In the genomic region with DNA sequence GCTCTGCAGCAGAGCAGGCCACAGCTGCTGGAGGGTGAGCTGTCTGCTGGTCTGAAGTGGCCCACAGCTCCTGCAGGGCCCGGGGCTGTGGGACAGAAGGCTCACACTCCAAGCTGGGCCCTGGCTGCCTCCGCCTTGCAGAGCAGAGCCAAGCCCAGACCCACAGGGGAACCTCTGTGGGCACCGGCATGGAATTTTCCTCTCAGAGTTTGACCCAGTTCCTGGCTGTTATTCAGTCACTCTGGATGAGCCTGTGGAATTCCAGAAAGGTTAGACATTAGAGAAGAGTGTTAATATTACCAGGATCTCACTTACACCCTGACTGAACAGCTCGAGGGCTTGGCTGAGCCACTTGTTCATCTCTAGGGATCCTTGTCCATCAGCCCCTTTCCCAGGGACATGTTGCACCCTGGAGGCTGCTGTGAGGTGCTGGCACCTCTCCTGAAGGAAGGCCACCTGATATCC, we compare ENCODE assay signal across 22 cellular contexts. TPM values are rescaled to one million over a fixed set of nuclear protein-coding genes. Genes with fewer than 3 reads are reported as not detected.
DNase-seq lines count a peak whose midpoint lies in the region; ATAC-seq and TF ChIP-seq lines count a peak whose summit lies in the region.
"Had no signal": no experiment of that assay in that cellular context is flagged by ENCODE, and none has a peak within 500 bp of the region (broad histone marks: within the 10 kb centered on the region; RNA-seq: fewer than 3 reads in every experiment).

No MANE protein-coding gene starts in this region.

- no peaks in the 10 kb centered on the region for H3K9me3 ChIP-seq in cardiac muscle cell (ENCODE audit: low read depth)
- H3K9me3 ChIP-seq in right atrium auricular region: no peaks in the 10 kb centered on the region
- no peaks in the 10 kb centered on the region for H3K9me3 ChIP-seq in left lung
- H3K9me3 ChIP-seq in thyroid gland: no peaks in the 10 kb centered on the region
- H3K9me3 ChIP-seq: SJCRH30 had no signal

- intact Hi-C loops in left lung (cut with DNase I): no loop called here
- intact Hi-C loops in thyroid gland (cut with DNase I): no loop called here

- peak overlapping the region; percentile 31 for H3K27ac ChIP-seq in cardiac muscle cell
- H3K27ac ChIP-seq in right atrium auricular region: no peak overlapping the region
- H3K27ac ChIP-seq in cingulate gyrus (ENCODE audit: low read depth, low read length): peak overlapping the region; percentile 8
- H3K27ac ChIP-seq in left lung: no peak overlapping the region
- H3K27ac ChIP-seq in thyroid gland: no peak overlapping the region
- H3K27ac ChIP-seq: SJCRH30 had no signal

- H3K4me3 ChIP-seq in cardiac muscle cell (no peak overlapping the region), right atrium auricular region (no peak overlapping the region), left lung (no peak overlapping the region), thyroid gland (replicated peaks in 1 of 3) (no peak overlapping the region)
- H3K4me3 ChIP-seq: SJCRH30 had no signal

- TF ChIP-seq CTCF in cardiac muscle cell (IDR thresholded peaks at IDR 0.05; ENCODE audit: low read depth, low read length) (no peak), right atrium auricular region (IDR thresholded peaks at IDR 0.05) (no peak), left lung (IDR thresholded peaks at IDR 0.05) (no peak), thyroid gland (IDR thresholded peaks at IDR 0.05) (no peak)

- TF ChIP-seq POLR2A in thyroid gland (IDR thresholded peaks at IDR 0.05): no peak

- WGBS in thyroid gland, 2 donors: 37 to 52% methylated on average over 4 of the region's 4 CpGs

- ATAC-seq in left lung: peak; percentile 26
- ATAC-seq in GM18858 (IDR thresholded peaks at IDR 0.05; ENCODE audit: unreplicated experiment): no peak
- ATAC-seq in GM19452 (IDR thresholded peaks at IDR 0.05; ENCODE audit: unreplicated experiment): no peak
- ATAC-seq in HG03354 (IDR thresholded peaks at IDR 0.05; ENCODE audit: poor library complexity, severe bottlenecking, unreplicated experiment): no peak
- ATAC-seq: left lobe of liver, T-helper 17 cell had no signal

- no peaks in the 10 kb centered on the region for H3K36me3 ChIP-seq in cardiac muscle cell
- no peaks in the 10 kb centered on the region for H3K36me3 ChIP-seq in right atrium auricular region
- no peaks in the 10 kb centered on the region for H3K36me3 ChIP-seq in left lung
- no peaks in the 10 kb centered on the region for H3K36me3 ChIP-seq in thyroid gland
- H3K36me3 ChIP-seq: SJCRH30 had no signal

- DNase-seq in cardiac muscle cell (ENCODE audit: low read depth in 1 of 2, low spot score in 1 of 2) (no peak), right atrium auricular region (ENCODE audit: low spot score) (no peak), left lung (no peak), thyroid gland (peak; percentile 42 to 51)
- DNase-seq: activated B cell treated with CpG ODN at 0.5 μM for 24 hours; activated CD8-positive, alpha-beta memory T cell treated with anti-CD3 and anti-CD28 coated beads for 24 hours; CD4-positive, CD25-positive, alpha-beta regulatory T cell; DMS79 treated with DMSO at 0.1 percent for 48 hours; effector memory CD4-positive, alpha-beta T cell; NCI-H1436 treated with DMSO at 0.1 percent for 48 hours; NCI-H446; SJCRH30; stimulated activated naive CD4-positive, alpha-beta T cell treated with Interleukin-2 at 50 U/mL for 16 hours; T-helper 17 cell had no signal

- H3K4me1 ChIP-seq in cardiac muscle cell (ENCODE audit: low read depth) (peaks cover 19% of the 10 kb centered on the region), right atrium auricular region (peaks cover 0 to 12% of the 10 kb centered on the region in 2 donors), left lung (no peaks in the 10 kb centered on the region), thyroid gland (no peaks in the 10 kb centered on the region)
- H3K4me1 ChIP-seq: SJCRH30 had no signal

- H3K27me3 ChIP-seq in cardiac muscle cell (no peaks in the 10 kb centered on the region), right atrium auricular region (no peaks in the 10 kb centered on the region), left lung (peaks cover 0 to 21% of the 10 kb centered on the region in 2 donors), thyroid gland (no peaks in the 10 kb centered on the region)

RNA-seq across cellular contexts. Expression of a gene that starts 17.5 kb away (rescaled TPM):
- total RNA-seq in cardiac muscle cell: not detected in 2 replicates
- polyA plus RNA-seq in cardiac muscle cell: not detected in 2 replicates
- total RNA-seq in right atrium auricular region: not detected
- not detected for total RNA-seq in left lung
- not detected for total RNA-seq in thyroid gland
- total RNA-seq: activated B cell treated with CpG ODN at 0.5 μM for 24 hours; CD4-positive, CD25-positive, alpha-beta regulatory T cell; left lobe of liver; progenitor cell of endocrine pancreas; SJCRH30; T-helper 17 cell; urinary bladder had no signal
- polyA plus RNA-seq: CD4-positive, CD25-positive, alpha-beta regulatory T cell; urinary bladder had no signal

RNA-seq across cellular contexts. Expression of a gene that starts 43.7 kb away (rescaled TPM):
- total RNA-seq in cardiac muscle cell (0.09 and 1.8 TPM in 2 replicates), right atrium auricular region (not detected), left lung (under 1 TPM in 1 of 2 donors, not detected in 1; 0.64 TPM), thyroid gland (under 1 TPM in 1 of 4 donors, not detected in 3; 0.33 TPM)
- 0.13 TPM in 1 of 2 replicates, not detected in the other for polyA plus RNA-seq in cardiac muscle cell
- total RNA-seq: activated B cell treated with CpG ODN at 0.5 μM for 24 hours; activated T-helper 1 cell treated with anti-CD3 and anti-CD28 coated beads, Interleukin-12 subunit alpha, Interleukin-12 subunit beta, Interleukin-2, Interleukin-4 antibody, amounts not matched to agents 30 ng/mL and 10 ng/mL and 1 ng/mL, durations not matched to agents 14 hours and 24 hours and 36 hours; CD4-positive, CD25-positive, alpha-beta regulatory T cell; SJCRH30; T-helper 17 cell had no signal
- polyA plus RNA-seq: CD4-positive, CD25-positive, alpha-beta regulatory T cell had no signal

Comparison
In these comparisons a context has a peak if more than half of its experiments do, and no peak if none do; other contexts are left out.
1. H3K27ac ChIP-seq: peak in cardiac muscle cell (single experiment) and cingulate gyrus (single experiment); none in right atrium auricular region (0 of 2), left lung (0 of 2) and thyroid gland (0 of 3).
2. DNase-seq: peak in thyroid gland (2 of 2); none in cardiac muscle cell (0 of 2), right atrium auricular region (single experiment) and left lung (0 of 2).